1 cellular context compared by ENCODE assay signal in genomic region chr10:86103391-86104101, GRCh38.
TF ChIP-seq lines count a peak whose summit lies in the region.

No MANE protein-coding gene starts in this region.

TF ChIP-seq in K562, 482 proteins besides CTCF, POLR2A, EP300 and RAD21 (continued from another document):
- TF ChIP-seq PKNOX1 (IDR thresholded peaks at IDR 0.05) = peak; percentile 69
- no peak for TF ChIP-seq RBFOX2 (IDR thresholded peaks at IDR 0.05; ENCODE audit: low read depth, low read length)
- no peak for TF ChIP-seq L3MBTL2 (IDR thresholded peaks at IDR 0.05)
- peak; percentile 37 for TF ChIP-seq MEIS2 (IDR thresholded peaks at IDR 0.05; ENCODE audit: partially characterized antibody)
